ENCODE assay signal across 21 cellular contexts in the genomic region with DNA sequence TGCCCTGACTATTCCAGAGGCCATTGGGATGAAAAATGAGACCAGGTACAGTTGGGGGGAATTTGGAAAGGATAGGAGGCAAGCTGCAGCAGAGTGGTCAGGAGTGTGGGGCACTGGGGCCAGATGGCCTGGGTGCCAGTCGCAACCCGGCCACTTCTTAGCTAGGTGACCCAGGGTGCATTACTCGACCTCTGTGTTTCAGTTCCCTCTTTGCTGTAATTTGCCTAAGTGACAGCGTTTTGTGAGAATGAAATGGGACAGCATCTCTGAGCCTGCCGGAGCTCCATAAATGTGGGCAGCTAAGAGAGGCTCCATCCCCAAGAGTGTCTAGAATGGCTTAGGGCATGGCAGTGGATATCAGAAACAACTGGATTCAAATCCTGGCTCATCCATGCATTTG. TPM values are rescaled to one million over a fixed set of nuclear protein-coding genes. Genes with fewer than 3 reads are reported as not detected.
DNase-seq lines count a peak whose midpoint lies in the region; ATAC-seq, FAIRE-seq and TF ChIP-seq lines count a peak whose summit lies in the region.
"Had no signal": no experiment of that assay in that cellular context is flagged by ENCODE, and none has a peak within 500 bp of the region (broad histone marks: within the 10 kb centered on the region; RNA-seq: fewer than 3 reads in every experiment).

No MANE protein-coding gene starts in this region.

- no peaks in the 10 kb centered on the region for H3K36me3 Mint-ChIP-seq in natural killer cell
- H3K36me3 Mint-ChIP-seq: CD4-positive, alpha-beta memory T cell had no signal

- no peak overlapping the region for H3K27ac Mint-ChIP-seq in natural killer cell
- H3K27ac Mint-ChIP-seq: CD4-positive, alpha-beta memory T cell; T-helper 17 cell had no signal

- no peak for TF ChIP-seq POLR2A in GM12891 (IDR thresholded peaks at IDR 0.05; ENCODE audit: low read depth, low read length)

- H3K4me1 Mint-ChIP-seq in natural killer cell = peaks cover 13 to 17% of the 10 kb centered on the region in 2 donors
- H3K4me1 Mint-ChIP-seq: CD4-positive, alpha-beta memory T cell; T-helper 17 cell had no signal

- H3K9me3 Mint-ChIP-seq in natural killer cell = no peaks in the 10 kb centered on the region
- H3K9me3 Mint-ChIP-seq: CD4-positive, alpha-beta memory T cell had no signal

- no peaks in the 10 kb centered on the region for H3K27me3 Mint-ChIP-seq in natural killer cell (ENCODE audit: low read depth in 2 of 2)

- FAIRE-seq in GM12891 (lab: Jason Lieb, UNC) = no peak
- FAIRE-seq: A549 had no signal

- intact Hi-C loops in natural killer cell (cut with micrococcal nuclease) = no loop called here

- DNase-seq in GM12891 (ENCODE audit: insufficient read length, low spot score) (no peak), GM20000 (ENCODE audit: low spot score) (peak; percentile 34), NAMALWA (ENCODE audit: low spot score) (peak; percentile 18), germinal center (ENCODE audit: low spot score) (peak; percentile 10), natural killer cell (no peak)
- no peak for DNase-seq in activated CD4-positive, CD25-positive, alpha-beta regulatory T cell (lab: John Stamatoyannopoulos, UW)
- DNase-seq: CD4-positive, alpha-beta memory T cell; DMS153; GDM1; H7; NCI-H1417; NCI-H187; NCI-H2227 treated with DMSO at 0.1 percent for 48 hours; NCI-H510A treated with DMSO at 0.1 percent for 48 hours; NCI-H774; PC-3; T-helper 17 cell had no signal

- no peak overlapping the region for H3K4me3 Mint-ChIP-seq in natural killer cell
- H3K4me3 Mint-ChIP-seq: CD4-positive, alpha-beta memory T cell; T-helper 17 cell had no signal

- ATAC-seq in GM21619 (IDR thresholded peaks at IDR 0.05; ENCODE audit: unreplicated experiment) (no peak), HG03354 (IDR thresholded peaks at IDR 0.05; ENCODE audit: poor library complexity, severe bottlenecking, unreplicated experiment) (no peak), natural killer cell (no peak)
- ATAC-seq: A549, PC-3, T-helper 17 cell had no signal

- TF ChIP-seq CTCF in GM20000 (IDR thresholded peaks at IDR 0.05; ENCODE audit: extremely low read depth, missing control alignments) (no peak), natural killer cell (IDR thresholded peaks at IDR 0.05) (no peak)

TF ChIP-seq in GM12891, 5 proteins besides CTCF, POLR2A, EP300 and RAD21:
- TF ChIP-seq SPI1 (IDR thresholded peaks at IDR 0.05; ENCODE audit: low read depth, low read length) = peak; percentile 91
- TF ChIP-seq TAF1 (IDR thresholded peaks at IDR 0.05; ENCODE audit: low read depth, low read length) = no peak

RNA-seq across cellular contexts. Expression of gene LRFN2, which starts 13.9 kb away (rescaled TPM):
- not detected for polyA plus RNA-seq in GM12891 (2012; ENCODE audit: low read depth, missing spikeins)
- 1 to 10 TPM; 3.0 to 3.6 (median 3.5) TPM for total RNA-seq in natural killer cell
- total RNA-seq: CD4-positive, alpha-beta memory T cell; PC-3; SK-MEL-5 had no signal
- polyA plus RNA-seq: A549 had no signal

Comparison
In these comparisons a context has a peak if more than half of its experiments do, and no peak if none do; other contexts are left out.
1. DNase-seq: peak in GM20000 (single experiment), NAMALWA (single experiment) and germinal center (single experiment); none in GM12891 (single experiment), natural killer cell (single experiment) and activated CD4-positive, CD25-positive, alpha-beta regulatory T cell (0 of 4).